9 cellular contexts compared by ENCODE assay signal in genomic region chr1:32362474-32363313, GRCh38. TPM values are rescaled to one million over a fixed set of nuclear protein-coding genes. Genes with fewer than 3 reads are reported as not detected.
DNase-seq lines count a peak whose midpoint lies in the region; ATAC-seq, FAIRE-seq and TF ChIP-seq lines count a peak whose summit lies in the region.
"Had no signal": no experiment of that assay in that cellular context is flagged by ENCODE, and none has a peak within 500 bp of the region (broad histone marks: within the 10 kb centered on the region; RNA-seq: fewer than 3 reads in every experiment).

TSS of gene FAM229A (minus strand) at chr1:32362485. CDS start at chr1:32362091, 394 bp downstream.
TSS of gene TSSK3 (plus strand) at chr1:32362539. CDS start at chr1:32362702, 163 bp downstream.

- no peak within 1 kb of the TSS for H3K27ac ChIP-seq in CD8-positive, alpha-beta T cell (ENCODE audit: low read depth, low read length)
- H3K27ac ChIP-seq in psoas muscle: peak within 1 kb of the TSS; percentile 13

- H3K27me3 Mint-ChIP-seq in CD8-positive, alpha-beta T cell (ENCODE audit: low read depth): no peaks in the 10 kb centered on the region
- H3K27me3 Mint-ChIP-seq in activated naive CD8-positive, alpha-beta T cell treated with anti-CD3 and anti-CD28 coated beads, Interleukin-2, amount 50 U/mL, for 24 hours: peaks cover 5% of the 10 kb centered on the region
- H3K27me3 Mint-ChIP-seq in glutamatergic neuron (ENCODE audit: unreplicated experiment): peaks cover 18% of the 10 kb centered on the region

- no peak for FAIRE-seq in urothelium cell line (lab: Jason Lieb, UNC)

- no peak for TF ChIP-seq CTCF in CD8-positive, alpha-beta T cell (IDR thresholded peaks at IDR 0.05)
- TF ChIP-seq CTCF in glutamatergic neuron (IDR thresholded peaks at IDR 0.05; ENCODE audit: partially characterized antibody, unreplicated experiment): no peak
- TF ChIP-seq CTCF in psoas muscle (IDR thresholded peaks at IDR 0.05): no peak

- H3K27me3 ChIP-seq in CD8-positive, alpha-beta T cell (ENCODE audit: insufficient read depth, low read length): no peaks in the 10 kb centered on the region
- no peaks in the 10 kb centered on the region for H3K27me3 ChIP-seq in psoas muscle (ENCODE audit: insufficient read depth in 3 of 3, low read length in 2 of 3)

- peak within 1 kb of the TSS; percentile 71 for H3K4me3 Mint-ChIP-seq in CD8-positive, alpha-beta T cell
- H3K4me3 Mint-ChIP-seq in activated naive CD8-positive, alpha-beta T cell treated with anti-CD3 and anti-CD28 coated beads, Interleukin-2, amount 50 U/mL, for 24 hours: peak within 1 kb of the TSS; percentile 29
- H3K4me3 Mint-ChIP-seq in glutamatergic neuron (ENCODE audit: unreplicated experiment): peak within 1 kb of the TSS; percentile 64

- H3K4me1 ChIP-seq in CD8-positive, alpha-beta T cell (ENCODE audit: insufficient read depth, low read length): peaks cover 21% of the 10 kb centered on the region
- H3K4me1 ChIP-seq in psoas muscle: no peaks in the 10 kb centered on the region

- DNase-seq in CD8-positive, alpha-beta T cell: no peak
- DNase-seq in activated naive CD8-positive, alpha-beta T cell treated with anti-CD3 and anti-CD28 coated beads, Interleukin-2, amount 50 U/mL, for 24 hours: no peak
- DNase-seq in glutamatergic neuron (no peak), psoas muscle (no peak), urothelium cell line (ENCODE audit: low spot score) (no peak)
- DNase-seq: NCI-H748 treated with DMSO at 0.1 percent for 48 hours had no signal

- no peaks in the 10 kb centered on the region for H3K9me3 ChIP-seq in CD8-positive, alpha-beta T cell (ENCODE audit: low read length)
- H3K9me3 ChIP-seq in psoas muscle: no peaks in the 10 kb centered on the region

- H3K4me1 Mint-ChIP-seq in CD8-positive, alpha-beta T cell (ENCODE audit: low read depth): peaks cover 22% of the 10 kb centered on the region
- H3K4me1 Mint-ChIP-seq in activated naive CD8-positive, alpha-beta T cell treated with anti-CD3 and anti-CD28 coated beads, Interleukin-2, amount 50 U/mL, for 24 hours: peaks cover 23% of the 10 kb centered on the region
- H3K4me1 Mint-ChIP-seq in glutamatergic neuron (ENCODE audit: low read depth, unreplicated experiment): peaks cover 16% of the 10 kb centered on the region

- 49 to 60% (median 52%) methylated on average over 17 of the region's 17 CpGs for WGBS in psoas muscle, 3 donors

- no peaks in the 10 kb centered on the region for H3K9me3 Mint-ChIP-seq in CD8-positive, alpha-beta T cell
- no peaks in the 10 kb centered on the region for H3K9me3 Mint-ChIP-seq in activated naive CD8-positive, alpha-beta T cell treated with anti-CD3 and anti-CD28 coated beads, Interleukin-2, amount 50 U/mL, for 24 hours
- peaks cover 14% of the 10 kb centered on the region for H3K9me3 Mint-ChIP-seq in glutamatergic neuron (ENCODE audit: unreplicated experiment)

- H3K4me3 ChIP-seq in CD8-positive, alpha-beta T cell (ENCODE audit: low read depth, low read length): peak within 1 kb of the TSS; percentile 23
- peak within 1 kb of the TSS; percentile 59 for H3K4me3 ChIP-seq in psoas muscle

- intact Hi-C loops in CD8-positive, alpha-beta T cell (cut with DNase I, micrococcal nuclease): no loop called here
- intact Hi-C loops in psoas muscle (cut with DNase I): no loop called here

- CTCF ChIA-PET in CD8-positive, alpha-beta T cell (lab: Charles Lee): interaction anchor here (1.2 to 1.5 kb wide), 3 partner anchors 9 to 147 kb away, joined by 3 to 6 read pairs (median 6); no protein-coding TSS in a partner anchor

- peaks cover 11% of the 10 kb centered on the region for H3K36me3 ChIP-seq in CD8-positive, alpha-beta T cell (ENCODE audit: insufficient read depth, low read length)
- peaks cover 4 to 45% of the 10 kb centered on the region in 2 donors for H3K36me3 ChIP-seq in psoas muscle (ENCODE audit: insufficient read depth in 1 of 2, low read depth in 1 of 2)

- ATAC-seq in CD8-positive, alpha-beta T cell: no peak
- no peak for ATAC-seq in activated naive CD8-positive, alpha-beta T cell treated with anti-CD3 and anti-CD28 coated beads, Interleukin-2, amount 50 U/mL, for 24 hours
- ATAC-seq in psoas muscle (no peak), GM21723 (IDR thresholded peaks at IDR 0.05; ENCODE audit: unreplicated experiment) (no peak), HG02840 (IDR thresholded peaks at IDR 0.05; ENCODE audit: low FRiP score, unreplicated experiment) (no peak), HG03039 (IDR thresholded peaks at IDR 0.05; ENCODE audit: unreplicated experiment) (no peak)

- POLR2A ChIA-PET in CD8-positive, alpha-beta T cell (lab: Charles Lee): interaction anchor here (0.6 to 1.6 kb wide), 3 partner anchors 27 to 152 kb away, joined by 4 to 5 read pairs (median 4); partner anchors contain the start of gene MARCKSL1

- no peak within 1 kb of the TSS for H3K27ac Mint-ChIP-seq in CD8-positive, alpha-beta T cell
- peak within 1 kb of the TSS; percentile 39 for H3K27ac Mint-ChIP-seq in activated naive CD8-positive, alpha-beta T cell treated with anti-CD3 and anti-CD28 coated beads, Interleukin-2, amount 50 U/mL, for 24 hours
- H3K27ac Mint-ChIP-seq in glutamatergic neuron (ENCODE audit: unreplicated experiment): no peak within 1 kb of the TSS

- peaks cover 42% of the 10 kb centered on the region for H3K36me3 Mint-ChIP-seq in CD8-positive, alpha-beta T cell
- H3K36me3 Mint-ChIP-seq in activated naive CD8-positive, alpha-beta T cell treated with anti-CD3 and anti-CD28 coated beads, Interleukin-2, amount 50 U/mL, for 24 hours (ENCODE audit: low read depth): peaks cover 2% of the 10 kb centered on the region
- peaks cover 9% of the 10 kb centered on the region for H3K36me3 Mint-ChIP-seq in glutamatergic neuron (ENCODE audit: unreplicated experiment)

RNA-seq across cellular contexts. Expression of gene FAM229A, which starts in this region (rescaled TPM):
- total RNA-seq in CD8-positive, alpha-beta T cell: 10 to 100 TPM; 29.9 to 36.0 TPM
- total RNA-seq in glutamatergic neuron (ENCODE audit: unreplicated experiment) (21.8 TPM), psoas muscle (1 to 10 TPM in 3 of 4 donors, under 1 TPM in 1; 0.98 to 4.0 (median 1.7) TPM)
- polyA plus RNA-seq in psoas muscle: 1 to 10 TPM; 1.8 to 3.1 (median 2.1) TPM

RNA-seq across cellular contexts. Expression of gene TSSK3, which starts in this region (rescaled TPM):
- under 1 TPM; 0.22 to 0.42 TPM for total RNA-seq in CD8-positive, alpha-beta T cell
- 1.6 TPM for total RNA-seq in glutamatergic neuron (ENCODE audit: unreplicated experiment)
- total RNA-seq in psoas muscle: 1 to 10 TPM in 1 of 4 donors, not detected in 3; 1.5 TPM
- polyA plus RNA-seq in psoas muscle: 1 to 10 TPM in 1 of 3 donors, under 1 TPM in 2; 0.10 to 4.0 (median 0.12) TPM
